Comparison of ENCODE assay signal across 18 cellular contexts in the genomic region with DNA sequence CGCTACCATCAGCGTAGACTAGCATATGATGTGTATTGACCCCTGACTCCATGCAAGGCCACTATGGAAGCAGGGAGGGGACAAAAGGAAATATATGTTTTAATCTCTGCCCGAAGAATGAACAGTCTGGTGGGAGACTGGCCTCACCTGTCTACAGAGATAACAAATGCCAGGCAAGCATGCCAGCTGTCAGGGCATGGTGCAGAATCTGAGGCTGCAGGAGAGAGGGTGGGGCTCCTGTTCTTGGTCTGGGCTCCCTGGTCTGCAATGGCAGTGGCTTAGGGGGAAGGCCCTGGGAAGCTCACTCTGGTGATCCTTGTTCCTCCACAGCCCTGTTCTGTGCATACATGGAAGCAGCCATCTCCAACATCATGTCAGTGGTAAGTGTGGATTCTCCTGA. TPM values are rescaled to one million over a fixed set of nuclear protein-coding genes. Genes with fewer than 3 reads are reported as not detected.
DNase-seq lines count a peak whose midpoint lies in the region; ATAC-seq and TF ChIP-seq lines count a peak whose summit lies in the region.
"Had no signal": no experiment of that assay in that cellular context is flagged by ENCODE, and none has a peak within 500 bp of the region (broad histone marks: within the 10 kb centered on the region; RNA-seq: fewer than 3 reads in every experiment).

No MANE protein-coding gene starts in this region.

- H3K36me3 ChIP-seq in endodermal cell (ENCODE audit: control insufficient read depth, insufficient read depth, low read length) (no peaks in the 10 kb centered on the region), mucosa of descending colon (ENCODE audit: low read depth) (no peaks in the 10 kb centered on the region), A673 (ENCODE audit: insufficient read depth, low read length, poor library complexity, severe bottlenecking) (no peaks in the 10 kb centered on the region)
- H3K36me3 ChIP-seq: BLaER1 treated with 17β-estradiol and CSF1 and Interleukin-3, amounts not matched to agents 10 nM and 100 nM had no signal

- no peaks in the 10 kb centered on the region for H3K9me3 ChIP-seq in endodermal cell (ENCODE audit: control insufficient read depth, low read length)
- no peaks in the 10 kb centered on the region for H3K9me3 ChIP-seq in mucosa of descending colon
- no peaks in the 10 kb centered on the region for H3K9me3 ChIP-seq in A673 (ENCODE audit: low read depth, low read length, poor library complexity, severe bottlenecking)

- BruUV-seq in A673 (replicated peaks; lab: Mats Ljungman, UMichigan): no TSS peak

- CTCF ChIA-PET in A673 (lab: Charles Lee): no interaction called here

- no peak overlapping the region for H3K9ac ChIP-seq in endodermal cell (ENCODE audit: extremely low read depth, low read length, poor library complexity, severe bottlenecking)
- H3K9ac ChIP-seq: BLaER1 treated with 17β-estradiol and CSF1 and Interleukin-3, amounts not matched to agents 10 nM and 100 nM had no signal

- peaks cover 21% of the 10 kb centered on the region for H3K27me3 Mint-ChIP-seq in endodermal cell (ENCODE audit: insufficient read depth)
- peaks cover 5% of the 10 kb centered on the region for H3K27me3 Mint-ChIP-seq in stimulated activated memory B cell treated with anti-CD40 and anti-IgM and Interleukin-4, amounts not matched to agents 10 μg/mL and 1 μg/mL and 100 μg/mL, for 72 hours
- H3K27me3 Mint-ChIP-seq: B cell had no signal

- POLR2A ChIA-PET in A673 (lab: Charles Lee; ENCODE audit: low non-redundant PET): no interaction called here

- H3K36me3 Mint-ChIP-seq in endodermal cell (ENCODE audit: low read depth): no peaks in the 10 kb centered on the region
- no peaks in the 10 kb centered on the region for H3K36me3 Mint-ChIP-seq in stimulated activated memory B cell treated with anti-CD40 and anti-IgM and Interleukin-4, amounts not matched to agents 10 μg/mL and 1 μg/mL and 100 μg/mL, for 72 hours
- H3K36me3 Mint-ChIP-seq: CD8-positive, alpha-beta T cell had no signal

- 89 to 100% methylated on average over 1 to 3 of the region's 3 CpGs for WGBS in endodermal cell (ENCODE audit: insufficient coverage in 1 of 2, insufficient read length in 1 of 2), 2 experiments

- intact Hi-C loops in mucosa of descending colon (cut with DNase I, micrococcal nuclease): no loop called here
- intact Hi-C loops in A673 (cut with micrococcal nuclease; ENCODE audit: unreplicated experiment): no loop called here

- H3K4me3 Mint-ChIP-seq in endodermal cell: no peak overlapping the region
- no peak overlapping the region for H3K4me3 Mint-ChIP-seq in stimulated activated memory B cell treated with anti-CD40 and anti-IgM and Interleukin-4, amounts not matched to agents 10 μg/mL and 1 μg/mL and 100 μg/mL, for 72 hours
- H3K4me3 Mint-ChIP-seq: B cell; CD8-positive, alpha-beta T cell; H9 had no signal

- peak; percentile 43 for ATAC-seq in mucosa of descending colon
- peak; percentile 9 for ATAC-seq in stimulated activated memory B cell treated with anti-CD40 and anti-IgM and Interleukin-4, amounts not matched to agents 10 μg/mL and 1 μg/mL and 100 μg/mL, for 72 hours
- ATAC-seq in GM21619 (IDR thresholded peaks at IDR 0.05; ENCODE audit: unreplicated experiment): no peak
- ATAC-seq: CD8-positive, alpha-beta T cell had no signal

- no peak overlapping the region for H3K27ac Mint-ChIP-seq in endodermal cell
- no peak overlapping the region for H3K27ac Mint-ChIP-seq in stimulated activated memory B cell treated with anti-CD40 and anti-IgM and Interleukin-4, amounts not matched to agents 10 μg/mL and 1 μg/mL and 100 μg/mL, for 72 hours
- H3K27ac Mint-ChIP-seq: B cell; CD8-positive, alpha-beta T cell; H9 had no signal

- peaks cover 7% of the 10 kb centered on the region for H3K27me3 ChIP-seq in endodermal cell (ENCODE audit: control insufficient read depth, insufficient read depth, low read length, poor library complexity, severe bottlenecking)
- H3K27me3 ChIP-seq in A673 (replicated peaks; ENCODE audit: insufficient read depth, low read depth, low read length, poor library complexity): no peaks in the 10 kb centered on the region
- H3K27me3 ChIP-seq: BLaER1 treated with 17β-estradiol and CSF1 and Interleukin-3, amounts not matched to agents 10 nM and 100 nM had no signal

- DNase-seq in endodermal cell: peak; percentile 10
- peak; percentile 20 for DNase-seq in islet precursor cell
- no peak for DNase-seq in mucosa of descending colon
- no peak for DNase-seq in NCI-H2196 treated with DMSO at 0.1 percent for 48 hours (lab: John Stamatoyannopoulos, UW; ENCODE audit: unreplicated experiment)
- DNase-seq in A673 (ENCODE audit: low spot score): no peak
- no peak for DNase-seq in activated T-cell treated with anti-CD3 and anti-CD28 coated beads, Interleukin-2, amount 50 U/mL, for 1 hour
- DNase-seq: Calu3; CD8-positive, alpha-beta T cell; DMS79 treated with DMSO at 0.1 percent for 48 hours; GF-D8; H9 had no signal

- H3K4me1 Mint-ChIP-seq in endodermal cell: peaks cover 7% of the 10 kb centered on the region
- H3K4me1 Mint-ChIP-seq in stimulated activated memory B cell treated with anti-CD40 and anti-IgM and Interleukin-4, amounts not matched to agents 10 μg/mL and 1 μg/mL and 100 μg/mL, for 72 hours: no peaks in the 10 kb centered on the region
- H3K4me1 Mint-ChIP-seq: B cell had no signal

- TF ChIP-seq CTCF in endodermal cell (conservative IDR thresholded peaks at IDR 0.05) (no peak), mucosa of descending colon (IDR thresholded peaks at IDR 0.05) (no peak), A673 (conservative IDR thresholded peaks at IDR 0.05; ENCODE audit: low read depth, low read length) (no peak)

- no peak overlapping the region for H3K4me3 ChIP-seq in endodermal cell (ENCODE audit: low read length)
- no peak overlapping the region for H3K4me3 ChIP-seq in mucosa of descending colon
- H3K4me3 ChIP-seq in A673 (ENCODE audit: low read depth, low read length, poor library complexity, severe bottlenecking): no peak overlapping the region
- H3K4me3 ChIP-seq: BLaER1 treated with 17β-estradiol and CSF1 and Interleukin-3, amounts not matched to agents 10 nM and 100 nM had no signal

- H3K27ac ChIP-seq in endodermal cell (ENCODE audit: low read depth, low read length): no peak overlapping the region
- no peak overlapping the region for H3K27ac ChIP-seq in A673 (ENCODE audit: low read depth, low read length, poor library complexity, severe bottlenecking)
- H3K27ac ChIP-seq: 22Rv1; BLaER1 treated with 17β-estradiol and CSF1 and Interleukin-3, amounts not matched to agents 10 nM and 100 nM had no signal

- H3K9me3 Mint-ChIP-seq in endodermal cell: no peaks in the 10 kb centered on the region
- H3K9me3 Mint-ChIP-seq in stimulated activated memory B cell treated with anti-CD40 and anti-IgM and Interleukin-4, amounts not matched to agents 10 μg/mL and 1 μg/mL and 100 μg/mL, for 72 hours: no peaks in the 10 kb centered on the region
- H3K9me3 Mint-ChIP-seq: H9 had no signal

- H3K4me1 ChIP-seq in endodermal cell (ENCODE audit: control insufficient read depth, insufficient read depth, low read length) (peaks cover 2% of the 10 kb centered on the region), mucosa of descending colon (ENCODE audit: low read depth) (no peaks in the 10 kb centered on the region), A673 (ENCODE audit: insufficient read depth, low read length, poor library complexity, severe bottlenecking) (no peaks in the 10 kb centered on the region)

RNA-seq across cellular contexts. Expression of a gene that starts 27.5 kb away (rescaled TPM):
- total RNA-seq in endodermal cell: under 1 TPM in 1 of 2 donors, not detected in 1; 0.09 TPM
- 0.21 TPM for polyA plus RNA-seq in endodermal cell (2013, experiment 1 of 2)
- 0.33 TPM for polyA plus RNA-seq in endodermal cell (2013, experiment 2 of 2)
- total RNA-seq in mucosa of descending colon: under 1 TPM in 1 of 3 donors, not detected in 2; 0.17 TPM
- total RNA-seq in A673 (2021): not detected in 2 replicates
- total RNA-seq: Calu3; CD8-positive, alpha-beta T cell; H1; HT-29 had no signal

Comparison
In these comparisons a context has a peak if more than half of its experiments do, and no peak if none do; other contexts are left out.
1. DNase-seq: peak in endodermal cell (single experiment) and islet precursor cell (single experiment); none in mucosa of descending colon (0 of 3), NCI-H2196 treated with DMSO at 0.1 percent for 48 hours (single experiment), A673 (single experiment) and activated T-cell treated with anti-CD3 and anti-CD28 coated beads, Interleukin-2, amount 50 U/mL, for 1 hour (single experiment).